In the genomic region with DNA sequence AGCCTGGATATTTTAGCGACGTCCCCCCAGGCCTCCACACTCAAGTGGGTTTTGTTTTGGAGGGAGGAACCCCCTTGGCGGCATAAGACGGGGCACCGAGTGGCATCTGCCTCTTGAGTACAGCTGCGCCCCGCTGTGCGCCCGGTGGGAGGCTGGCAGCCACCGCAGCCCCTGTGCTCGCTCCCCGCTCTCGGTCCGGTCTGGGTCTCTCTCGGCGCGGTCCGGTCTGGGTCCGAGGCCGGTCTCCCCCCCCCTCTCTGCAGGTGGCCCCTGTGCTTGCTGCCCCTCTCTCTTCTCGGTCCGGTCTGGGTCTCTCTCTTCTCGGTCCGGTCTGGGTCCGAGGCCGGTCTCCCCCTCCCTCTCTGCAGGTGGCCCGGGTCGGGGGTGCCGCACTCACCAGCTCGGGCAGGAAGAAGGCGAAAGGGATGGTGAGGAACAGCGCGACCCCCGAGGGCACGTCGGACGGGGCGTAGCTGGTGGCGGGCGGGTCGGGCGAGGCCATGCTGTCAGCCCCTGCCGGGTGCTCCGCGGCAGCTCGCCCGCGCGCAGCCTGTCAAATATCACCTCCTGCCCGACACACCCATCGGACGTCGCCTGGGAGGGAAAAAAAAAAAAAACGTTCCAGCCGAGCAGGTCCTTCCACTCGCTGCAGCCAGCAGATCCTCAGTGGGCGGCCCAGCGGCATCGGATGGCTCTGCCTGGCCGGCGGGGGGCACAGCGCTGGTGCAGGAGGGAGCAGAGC, we compare ENCODE assay signal across 8 cellular contexts. TPM values are rescaled to one million over a fixed set of nuclear protein-coding genes. Genes with fewer than 3 reads are reported as not detected.
DNase-seq lines count a peak whose midpoint lies in the region; ATAC-seq and TF ChIP-seq lines count a peak whose summit lies in the region.

A gene (minus strand): TSS at position 532 of the 742 bp plus-strand sequence. CDS start 30 bp downstream, at position 502.

- no peaks in the 10 kb centered on the region for H3K9me3 ChIP-seq in SK-N-MC (ENCODE audit: low read depth, low read length)

- intact Hi-C loops in cardiac septum (cut with DNase I): no loop called here

- no peak within 1 kb of the TSS for H3K9ac ChIP-seq in SK-N-MC (ENCODE audit: insufficient read length)

- peak within 1 kb of the TSS; percentile 25 for H3K4me3 ChIP-seq in SK-N-MC

- in situ Hi-C loops in GM13976 (cut with MboI; ENCODE audit: low sequenced_read_pairs, unreplicated experiment): no loop called here

- H3K27ac ChIP-seq in SK-N-MC: no peak within 1 kb of the TSS

- no peaks in the 10 kb centered on the region for H3K36me3 ChIP-seq in SK-N-MC (ENCODE audit: insufficient read depth, low read length)

- DNase-seq in EH (ENCODE audit: low read depth): peak; percentile 44
- no peak for DNase-seq in SK-N-MC (ENCODE audit: low read depth, low spot score)
- DNase-seq in cardiac septum (ENCODE audit: low spot score): no peak
- no peak for DNase-seq in pulmonary artery endothelial cell (ENCODE audit: low read depth, low spot score)
- DNase-seq in GM13976 (ENCODE audit: low spot score): no peak
- no peak for DNase-seq in stimulated activated CD4-positive, alpha-beta T cell treated with anti-CD3 and anti-CD28 coated beads, Interleukin-4, amount 100 ng/mL, for 1 hour
- DNase-seq in anterior cingulate cortex (lab: John Stamatoyannopoulos, UW): no peak

- TF ChIP-seq CTCF in GM13976 (IDR thresholded peaks at IDR 0.05; ENCODE audit: borderline replicate concordance, control extremely low read depth, extremely low read depth, insufficient read depth, missing control alignments): no peak

- no peak for ATAC-seq in HG02938 (IDR thresholded peaks at IDR 0.05; ENCODE audit: unreplicated experiment)

RNA-seq across cellular contexts. Expression of the gene that starts here (rescaled TPM):
- total RNA-seq in cardiac septum (19.6 TPM), pulmonary artery endothelial cell (71.4 and 72.2 TPM in 2 replicates)
